In genomic region chr9:123408313-123409266, GRCh38 we compare ENCODE assay signal across 1 cellular context.
TF ChIP-seq lines count a peak whose summit lies in the region.

No MANE protein-coding gene starts in this region.

TF ChIP-seq in K562, 482 proteins besides CTCF, POLR2A, EP300 and RAD21 (continued from another document):
- TF ChIP-seq, protein P1, sequence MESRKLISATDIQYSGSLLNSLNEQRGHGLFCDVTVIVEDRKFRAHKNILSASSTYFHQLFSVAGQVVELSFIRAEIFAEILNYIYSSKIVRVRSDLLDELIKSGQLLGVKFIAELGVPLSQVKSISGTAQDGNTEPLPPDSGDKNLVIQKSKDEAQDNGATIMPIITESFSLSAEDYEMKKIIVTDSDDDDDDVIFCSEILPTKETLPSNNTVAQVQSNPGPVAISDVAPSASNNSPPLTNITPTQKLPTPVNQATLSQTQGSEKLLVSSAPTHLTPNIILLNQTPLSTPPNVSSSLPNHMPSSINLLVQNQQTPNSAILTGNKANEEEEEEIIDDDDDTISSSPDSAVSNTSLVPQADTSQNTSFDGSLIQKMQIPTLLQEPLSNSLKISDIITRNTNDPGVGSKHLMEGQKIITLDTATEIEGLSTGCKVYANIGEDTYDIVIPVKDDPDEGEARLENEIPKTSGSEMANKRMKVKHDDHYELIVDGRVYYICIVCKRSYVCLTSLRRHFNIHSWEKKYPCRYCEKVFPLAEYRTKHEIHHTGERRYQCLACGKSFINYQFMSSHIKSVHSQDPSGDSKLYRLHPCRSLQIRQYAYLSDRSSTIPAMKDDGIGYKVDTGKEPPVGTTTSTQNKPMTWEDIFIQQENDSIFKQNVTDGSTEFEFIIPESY (CRISPR knock-in tag; IDR thresholded peaks at IDR 0.05), result 0 out of 2 replicates have a peak, but pooled peaks have one; percentile 25
